In the genomic region with DNA sequence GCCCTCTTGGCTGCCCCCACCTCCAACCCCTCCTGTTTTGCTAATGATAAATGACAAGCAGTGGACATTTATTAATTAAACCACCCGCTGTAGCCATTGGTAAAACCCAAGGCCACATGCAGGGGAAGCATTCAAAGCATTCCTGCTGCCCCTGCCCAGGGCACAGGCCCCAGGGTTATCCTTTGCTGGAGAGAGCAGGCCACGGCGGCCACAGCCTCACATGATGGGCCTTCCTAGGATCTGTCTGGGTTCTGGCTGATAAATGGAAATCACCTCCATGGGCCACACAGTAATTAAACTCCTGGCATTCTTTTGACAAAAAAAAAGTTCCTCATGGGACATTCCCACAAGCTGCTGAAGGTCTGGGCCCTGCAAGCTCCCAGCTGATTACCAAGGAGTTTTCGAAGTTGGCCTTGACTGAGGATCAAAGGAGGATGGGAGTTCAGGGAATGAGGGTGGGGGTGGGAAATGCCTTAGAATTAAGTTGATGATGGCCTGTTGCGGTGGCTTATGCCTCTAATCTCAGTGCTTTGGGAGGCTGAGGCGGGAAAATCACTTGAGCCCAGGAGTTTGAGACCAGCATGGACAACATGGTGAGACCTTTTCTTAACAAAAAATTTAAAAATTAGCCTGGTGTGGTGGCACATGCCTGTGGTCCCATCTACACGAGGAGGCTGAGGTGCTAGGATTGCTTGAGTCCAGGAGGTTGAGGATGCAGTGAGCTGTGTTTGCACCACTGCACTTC, we compare ENCODE assay signal across 2 cellular contexts.
TF ChIP-seq lines count a peak whose summit lies in the region.

No MANE protein-coding gene starts in this region.

TF ChIP-seq in HEK293T, 16 proteins besides CTCF, POLR2A, EP300 and RAD21:
- TF ChIP-seq L3MBTL2 (conservative IDR thresholded peaks at IDR 0.05) (0 out of 2 replicates have a peak, but pooled peaks have one; percentile 15), HDGF (IDR thresholded peaks at IDR 0.05; ENCODE audit: borderline replicate concordance) (no peak)

TF ChIP-seq in K562, 482 proteins besides CTCF, POLR2A, EP300 and RAD21:
- TF ChIP-seq, protein P1, sequence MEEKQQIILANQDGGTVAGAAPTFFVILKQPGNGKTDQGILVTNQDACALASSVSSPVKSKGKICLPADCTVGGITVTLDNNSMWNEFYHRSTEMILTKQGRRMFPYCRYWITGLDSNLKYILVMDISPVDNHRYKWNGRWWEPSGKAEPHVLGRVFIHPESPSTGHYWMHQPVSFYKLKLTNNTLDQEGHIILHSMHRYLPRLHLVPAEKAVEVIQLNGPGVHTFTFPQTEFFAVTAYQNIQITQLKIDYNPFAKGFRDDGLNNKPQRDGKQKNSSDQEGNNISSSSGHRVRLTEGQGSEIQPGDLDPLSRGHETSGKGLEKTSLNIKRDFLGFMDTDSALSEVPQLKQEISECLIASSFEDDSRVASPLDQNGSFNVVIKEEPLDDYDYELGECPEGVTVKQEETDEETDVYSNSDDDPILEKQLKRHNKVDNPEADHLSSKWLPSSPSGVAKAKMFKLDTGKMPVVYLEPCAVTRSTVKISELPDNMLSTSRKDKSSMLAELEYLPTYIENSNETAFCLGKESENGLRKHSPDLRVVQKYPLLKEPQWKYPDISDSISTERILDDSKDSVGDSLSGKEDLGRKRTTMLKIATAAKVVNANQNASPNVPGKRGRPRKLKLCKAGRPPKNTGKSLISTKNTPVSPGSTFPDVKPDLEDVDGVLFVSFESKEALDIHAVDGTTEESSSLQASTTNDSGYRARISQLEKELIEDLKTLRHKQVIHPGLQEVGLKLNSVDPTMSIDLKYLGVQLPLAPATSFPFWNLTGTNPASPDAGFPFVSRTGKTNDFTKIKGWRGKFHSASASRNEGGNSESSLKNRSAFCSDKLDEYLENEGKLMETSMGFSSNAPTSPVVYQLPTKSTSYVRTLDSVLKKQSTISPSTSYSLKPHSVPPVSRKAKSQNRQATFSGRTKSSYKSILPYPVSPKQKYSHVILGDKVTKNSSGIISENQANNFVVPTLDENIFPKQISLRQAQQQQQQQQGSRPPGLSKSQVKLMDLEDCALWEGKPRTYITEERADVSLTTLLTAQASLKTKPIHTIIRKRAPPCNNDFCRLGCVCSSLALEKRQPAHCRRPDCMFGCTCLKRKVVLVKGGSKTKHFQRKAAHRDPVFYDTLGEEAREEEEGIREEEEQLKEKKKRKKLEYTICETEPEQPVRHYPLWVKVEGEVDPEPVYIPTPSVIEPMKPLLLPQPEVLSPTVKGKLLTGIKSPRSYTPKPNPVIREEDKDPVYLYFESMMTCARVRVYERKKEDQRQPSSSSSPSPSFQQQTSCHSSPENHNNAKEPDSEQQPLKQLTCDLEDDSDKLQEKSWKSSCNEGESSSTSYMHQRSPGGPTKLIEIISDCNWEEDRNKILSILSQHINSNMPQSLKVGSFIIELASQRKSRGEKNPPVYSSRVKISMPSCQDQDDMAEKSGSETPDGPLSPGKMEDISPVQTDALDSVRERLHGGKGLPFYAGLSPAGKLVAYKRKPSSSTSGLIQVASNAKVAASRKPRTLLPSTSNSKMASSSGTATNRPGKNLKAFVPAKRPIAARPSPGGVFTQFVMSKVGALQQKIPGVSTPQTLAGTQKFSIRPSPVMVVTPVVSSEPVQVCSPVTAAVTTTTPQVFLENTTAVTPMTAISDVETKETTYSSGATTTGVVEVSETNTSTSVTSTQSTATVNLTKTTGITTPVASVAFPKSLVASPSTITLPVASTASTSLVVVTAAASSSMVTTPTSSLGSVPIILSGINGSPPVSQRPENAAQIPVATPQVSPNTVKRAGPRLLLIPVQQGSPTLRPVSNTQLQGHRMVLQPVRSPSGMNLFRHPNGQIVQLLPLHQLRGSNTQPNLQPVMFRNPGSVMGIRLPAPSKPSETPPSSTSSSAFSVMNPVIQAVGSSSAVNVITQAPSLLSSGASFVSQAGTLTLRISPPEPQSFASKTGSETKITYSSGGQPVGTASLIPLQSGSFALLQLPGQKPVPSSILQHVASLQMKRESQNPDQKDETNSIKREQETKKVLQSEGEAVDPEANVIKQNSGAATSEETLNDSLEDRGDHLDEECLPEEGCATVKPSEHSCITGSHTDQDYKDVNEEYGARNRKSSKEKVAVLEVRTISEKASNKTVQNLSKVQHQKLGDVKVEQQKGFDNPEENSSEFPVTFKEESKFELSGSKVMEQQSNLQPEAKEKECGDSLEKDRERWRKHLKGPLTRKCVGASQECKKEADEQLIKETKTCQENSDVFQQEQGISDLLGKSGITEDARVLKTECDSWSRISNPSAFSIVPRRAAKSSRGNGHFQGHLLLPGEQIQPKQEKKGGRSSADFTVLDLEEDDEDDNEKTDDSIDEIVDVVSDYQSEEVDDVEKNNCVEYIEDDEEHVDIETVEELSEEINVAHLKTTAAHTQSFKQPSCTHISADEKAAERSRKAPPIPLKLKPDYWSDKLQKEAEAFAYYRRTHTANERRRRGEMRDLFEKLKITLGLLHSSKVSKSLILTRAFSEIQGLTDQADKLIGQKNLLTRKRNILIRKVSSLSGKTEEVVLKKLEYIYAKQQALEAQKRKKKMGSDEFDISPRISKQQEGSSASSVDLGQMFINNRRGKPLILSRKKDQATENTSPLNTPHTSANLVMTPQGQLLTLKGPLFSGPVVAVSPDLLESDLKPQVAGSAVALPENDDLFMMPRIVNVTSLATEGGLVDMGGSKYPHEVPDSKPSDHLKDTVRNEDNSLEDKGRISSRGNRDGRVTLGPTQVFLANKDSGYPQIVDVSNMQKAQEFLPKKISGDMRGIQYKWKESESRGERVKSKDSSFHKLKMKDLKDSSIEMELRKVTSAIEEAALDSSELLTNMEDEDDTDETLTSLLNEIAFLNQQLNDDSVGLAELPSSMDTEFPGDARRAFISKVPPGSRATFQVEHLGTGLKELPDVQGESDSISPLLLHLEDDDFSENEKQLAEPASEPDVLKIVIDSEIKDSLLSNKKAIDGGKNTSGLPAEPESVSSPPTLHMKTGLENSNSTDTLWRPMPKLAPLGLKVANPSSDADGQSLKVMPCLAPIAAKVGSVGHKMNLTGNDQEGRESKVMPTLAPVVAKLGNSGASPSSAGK (IDR thresholded peaks at IDR 0.05) = peak; percentile 53
- TF ChIP-seq, protein P2, sequence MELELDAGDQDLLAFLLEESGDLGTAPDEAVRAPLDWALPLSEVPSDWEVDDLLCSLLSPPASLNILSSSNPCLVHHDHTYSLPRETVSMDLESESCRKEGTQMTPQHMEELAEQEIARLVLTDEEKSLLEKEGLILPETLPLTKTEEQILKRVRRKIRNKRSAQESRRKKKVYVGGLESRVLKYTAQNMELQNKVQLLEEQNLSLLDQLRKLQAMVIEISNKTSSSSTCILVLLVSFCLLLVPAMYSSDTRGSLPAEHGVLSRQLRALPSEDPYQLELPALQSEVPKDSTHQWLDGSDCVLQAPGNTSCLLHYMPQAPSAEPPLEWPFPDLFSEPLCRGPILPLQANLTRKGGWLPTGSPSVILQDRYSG (tag; conservative IDR thresholded peaks at IDR 0.05; ENCODE audit: low read depth) = no peak
